ENCODE assay signal across 8 cellular contexts in the genomic region with DNA sequence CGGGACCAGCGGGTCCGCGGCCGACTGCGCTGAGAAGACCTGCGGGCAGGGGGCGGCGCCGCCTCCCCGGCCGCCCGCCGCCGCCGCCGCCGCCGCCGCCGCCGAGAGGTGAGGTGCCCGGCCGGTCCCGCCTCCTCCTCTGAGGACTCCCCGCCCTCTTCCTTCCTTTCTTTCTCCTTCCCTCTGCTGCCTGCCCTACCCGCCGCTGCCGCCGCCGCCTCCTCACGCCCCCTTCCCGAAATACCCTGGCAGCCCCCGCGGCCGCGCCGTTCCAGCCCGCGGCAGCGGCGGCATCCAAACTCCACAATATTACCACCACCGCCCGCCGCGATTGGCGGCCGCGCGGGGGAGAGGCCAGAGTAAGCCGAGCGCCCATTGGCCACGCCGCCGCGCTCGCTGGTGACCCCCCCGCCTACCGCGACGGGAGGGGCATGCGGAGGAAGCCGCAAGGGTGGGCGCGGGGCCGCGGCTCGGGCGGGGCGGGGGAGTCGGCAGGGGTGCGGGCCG.
DNase-seq lines count a peak whose midpoint lies in the region; ATAC-seq and TF ChIP-seq lines count a peak whose summit lies in the region.

No MANE protein-coding gene starts in this region.

- H3K27me3 Mint-ChIP-seq in activated naive CD4-positive, alpha-beta T cell treated with anti-CD3 and anti-CD28 coated beads, Interleukin-2, amount 10 ng/mL, durations not matched to agents 7 days and 5 days, result peaks cover 10% of the 10 kb centered on the region

- TF ChIP-seq EP300 in suprapubic skin (IDR thresholded peaks at IDR 0.05), result no peak

- TF ChIP-seq CTCF in omental fat pad (IDR thresholded peaks at IDR 0.05) (no peak), suprapubic skin (IDR thresholded peaks at IDR 0.05) (no peak)

- peak; percentile 25 for DNase-seq in GM04503 (ENCODE audit: low read depth)
- DNase-seq in HAP-1 (ENCODE audit: low spot score in 2 of 2), result peak; percentile 81 to 88
- DNase-seq in MG63, result peak; percentile 85
- peak; percentile 85 for DNase-seq in SK-MEL-5 (ENCODE audit: low read depth, low spot score)
- peak; percentile 83 for DNase-seq in activated naive CD4-positive, alpha-beta T cell treated with anti-CD3 and anti-CD28 coated beads, Interleukin-2, amount 10 ng/mL, durations not matched to agents 7 days and 5 days
- DNase-seq in globus pallidus (ENCODE audit: low spot score), result peak; percentile 88
- DNase-seq in omental fat pad (ENCODE audit: low spot score), result peak; percentile 67
- DNase-seq in suprapubic skin (ENCODE audit: low spot score in 2 of 2), result peak; percentile 84 to 85

- under 1% methylated on average over 54 of the region's 73 CpGs for WGBS in suprapubic skin

- CTCF ChIA-PET in activated naive CD4-positive, alpha-beta T cell treated with anti-CD3 and anti-CD28 coated beads, Interleukin-2, amount 10 ng/mL, durations not matched to agents 7 days and 5 days (lab: Charles Lee), result no interaction called here

- ATAC-seq in omental fat pad (ENCODE audit: low FRiP score), result peak; percentile 90

- H3K36me3 ChIP-seq in HAP-1 (replicated peaks) (no peaks in the 10 kb centered on the region; the same call in 1 of the 2 replicates), MG63 (no peaks in the 10 kb centered on the region), suprapubic skin (no peaks in the 10 kb centered on the region)

- H3K9me3 ChIP-seq in HAP-1 (no peaks in the 10 kb centered on the region; the same call in 1 of the 2 replicates), MG63 (no peaks in the 10 kb centered on the region), suprapubic skin (no peaks in the 10 kb centered on the region)

- H3K27me3 ChIP-seq in HAP-1 (ENCODE audit: low read depth) (no peaks in the 10 kb centered on the region), MG63 (no peaks in the 10 kb centered on the region), suprapubic skin (no peaks in the 10 kb centered on the region)

- no peaks in the 10 kb centered on the region for H3K9me3 Mint-ChIP-seq in activated naive CD4-positive, alpha-beta T cell treated with anti-CD3 and anti-CD28 coated beads, Interleukin-2, amount 10 ng/mL, durations not matched to agents 7 days and 5 days

- H3K27ac Mint-ChIP-seq in activated naive CD4-positive, alpha-beta T cell treated with anti-CD3 and anti-CD28 coated beads, Interleukin-2, amount 10 ng/mL, durations not matched to agents 7 days and 5 days, result peak overlapping the region; percentile 94

- H3K4me3 ChIP-seq in HAP-1 (peak overlapping the region; percentile 63), MG63 (peak overlapping the region; percentile 69), suprapubic skin (peak overlapping the region; percentile 97)

- in situ Hi-C loops in HAP-1 (cut with MboI; ENCODE audit: low sequenced_read_pairs) (no loop called here), SK-MEL-5 (cut with HindIII; ENCODE audit: low pct_unique_long_range_greater_than_20kb, low sequenced_read_pairs) (no loop called here)

- no peak for TF ChIP-seq POLR2A in suprapubic skin (IDR thresholded peaks at IDR 0.05)

- H3K4me3 Mint-ChIP-seq in activated naive CD4-positive, alpha-beta T cell treated with anti-CD3 and anti-CD28 coated beads, Interleukin-2, amount 10 ng/mL, durations not matched to agents 7 days and 5 days, result peak overlapping the region; percentile 98

- peak overlapping the region; percentile 87 for H3K27ac ChIP-seq in suprapubic skin

- H3K4me1 ChIP-seq in HAP-1, result peaks cover 13% of the 10 kb centered on the region
- H3K4me1 ChIP-seq in suprapubic skin, result peaks cover 20% of the 10 kb centered on the region

- H3K36me3 Mint-ChIP-seq in activated naive CD4-positive, alpha-beta T cell treated with anti-CD3 and anti-CD28 coated beads, Interleukin-2, amount 10 ng/mL, durations not matched to agents 7 days and 5 days, result peaks cover 12% of the 10 kb centered on the region

- peaks cover 40% of the 10 kb centered on the region for H3K4me1 Mint-ChIP-seq in activated naive CD4-positive, alpha-beta T cell treated with anti-CD3 and anti-CD28 coated beads, Interleukin-2, amount 10 ng/mL, durations not matched to agents 7 days and 5 days

Comparison
In these comparisons a context has a peak if more than half of its experiments do, and no peak if none do; other contexts are left out.
1. Peak in every context shown above with its lines: DNase-seq, ATAC-seq, H3K4me3 ChIP-seq and H3K27ac ChIP-seq.
2. DNase-seq: peak in every context shown above with its lines; median percentile 88 in globus pallidus; 85 in MG63; 85 in SK-MEL-5; 84 in HAP-1; 84 in suprapubic skin; 83 in activated naive CD4-positive, alpha-beta T cell treated with anti-CD3 and anti-CD28 coated beads, Interleukin-2, amount 10 ng/mL, durations not matched to agents 7 days and 5 days; 67 in omental fat pad; 25 in GM04503.